ENCODE assay signal across 19 cellular contexts in the genomic region with DNA sequence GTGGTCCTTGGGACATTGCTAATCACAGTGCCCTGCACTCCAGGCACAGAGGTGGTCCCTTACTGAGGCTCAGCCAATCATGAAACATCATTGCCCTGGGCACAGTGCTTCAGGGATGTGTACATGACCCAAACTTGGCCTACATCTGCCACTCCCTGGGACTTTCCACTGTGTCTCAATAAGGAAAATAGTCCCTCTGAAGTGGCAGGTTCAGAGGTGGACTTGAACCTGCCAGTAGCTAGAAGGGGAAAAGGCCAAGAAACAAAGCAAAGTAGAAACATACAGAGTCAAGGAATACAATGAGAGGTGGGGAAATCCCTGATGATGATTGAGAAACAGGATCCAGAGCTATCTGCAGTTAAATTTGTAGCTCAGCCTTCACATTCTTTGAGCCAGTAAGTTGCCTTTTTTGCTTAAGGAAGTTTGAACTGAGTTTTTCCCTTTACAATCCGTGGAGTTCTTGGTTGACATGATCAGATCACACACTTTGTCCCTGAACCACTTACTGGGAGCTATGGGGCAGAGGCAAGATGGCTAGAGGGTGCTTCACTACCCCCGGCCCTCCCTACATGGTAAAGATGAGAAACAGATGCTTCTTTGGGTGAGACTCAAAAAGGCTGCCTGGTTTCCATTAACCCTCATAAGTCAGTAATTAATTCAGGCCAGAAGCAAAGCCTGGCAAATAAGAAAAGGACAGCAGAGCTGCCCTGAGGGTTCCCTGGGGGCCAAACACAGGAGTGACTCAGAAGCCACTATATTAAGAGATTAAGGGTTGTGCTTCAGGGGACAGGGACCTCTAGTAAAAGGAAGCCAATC. TPM values are rescaled to one million over a fixed set of nuclear protein-coding genes. Genes with fewer than 3 reads are reported as not detected.
DNase-seq lines count a peak whose midpoint lies in the region; ATAC-seq, FAIRE-seq and TF ChIP-seq lines count a peak whose summit lies in the region.
"Had no signal": no experiment of that assay in that cellular context is flagged by ENCODE, and none has a peak within 500 bp of the region (broad histone marks: within the 10 kb centered on the region; RNA-seq: fewer than 3 reads in every experiment).

No MANE protein-coding gene starts in this region.

- H3K27ac Mint-ChIP-seq in chondrocyte (ENCODE audit: unreplicated experiment): peak overlapping the region; percentile 69
- H3K27ac Mint-ChIP-seq: activated B cell treated with CpG ODN at 0.5 μM for 24 hours; activated naive CD8-positive, alpha-beta T cell had no signal

- H3K4me1 ChIP-seq in lower lobe of right lung: peaks cover 7% of the 10 kb centered on the region
- no peaks in the 10 kb centered on the region for H3K4me1 ChIP-seq in ovary (ENCODE audit: insufficient read depth)
- H3K4me1 ChIP-seq: BLaER1, prostate gland had no signal

- no peak for TF ChIP-seq POLR2A in ovary (IDR thresholded peaks at IDR 0.05)

- ATAC-seq in lower lobe of right lung: peak; percentile 22 to 36
- ATAC-seq: gastroesophageal sphincter had no signal

- H3K4me3 Mint-ChIP-seq in chondrocyte (ENCODE audit: unreplicated experiment): no peak overlapping the region
- H3K4me3 Mint-ChIP-seq: activated B cell treated with CpG ODN at 0.5 μM for 24 hours; activated naive CD8-positive, alpha-beta T cell had no signal

- no peaks in the 10 kb centered on the region for H3K27me3 Mint-ChIP-seq in chondrocyte (ENCODE audit: low read depth)

- no peaks in the 10 kb centered on the region for H3K9me3 ChIP-seq in lower lobe of right lung
- no peaks in the 10 kb centered on the region for H3K9me3 ChIP-seq in ovary
- H3K9me3 ChIP-seq: BLaER1, gastroesophageal sphincter, prostate gland, vagina had no signal

- peaks cover 51% of the 10 kb centered on the region for H3K4me1 Mint-ChIP-seq in chondrocyte (ENCODE audit: low read depth)
- H3K4me1 Mint-ChIP-seq: activated B cell treated with CpG ODN at 0.5 μM for 24 hours had no signal

- FAIRE-seq in HTR-8/SVneo (lab: Jason Lieb, UNC): peak; percentile 59
- FAIRE-seq: H54, keratinocyte had no signal

- no peaks in the 10 kb centered on the region for H3K27me3 ChIP-seq in lower lobe of right lung (ENCODE audit: low read depth)
- H3K27me3 ChIP-seq in ovary: no peaks in the 10 kb centered on the region
- H3K27me3 ChIP-seq: BLaER1, gastroesophageal sphincter, vagina had no signal

- no peaks in the 10 kb centered on the region for H3K9me3 Mint-ChIP-seq in chondrocyte (ENCODE audit: low read depth)
- H3K9me3 Mint-ChIP-seq: activated B cell treated with CpG ODN at 0.5 μM for 24 hours had no signal

- H3K4me3 ChIP-seq in lower lobe of right lung (no peak overlapping the region), ovary (no peak overlapping the region)
- H3K4me3 ChIP-seq: BLaER1, gastroesophageal sphincter, prostate gland, vagina had no signal

- TF ChIP-seq EP300 in ovary (IDR thresholded peaks at IDR 0.05): no peak

- WGBS in ovary, 3 donors: 16 to 21% (median 20%) methylated on average over 2 of the region's 2 CpGs

- no peaks in the 10 kb centered on the region for H3K36me3 Mint-ChIP-seq in chondrocyte (ENCODE audit: low read depth)
- H3K36me3 Mint-ChIP-seq: activated naive CD8-positive, alpha-beta T cell had no signal

- no peaks in the 10 kb centered on the region for H3K36me3 ChIP-seq in lower lobe of right lung
- no peaks in the 10 kb centered on the region for H3K36me3 ChIP-seq in ovary
- H3K36me3 ChIP-seq: BLaER1, gastroesophageal sphincter, prostate gland, vagina had no signal

- DNase-seq in AG09319 (ENCODE audit: extremely low read depth, low read depth) (peak; percentile 58), HTR-8/SVneo (ENCODE audit: insufficient read length, low spot score) (no peak), chondrocyte (ENCODE audit: low spot score) (no peak), lower lobe of right lung (no peak), globus pallidus (ENCODE audit: low spot score) (no peak), ovary (no peak), DMS79 treated with DMSO at 0.1 percent for 48 hours (lab: John Stamatoyannopoulos, UW) (no peak), NCI-H187 treated with DMSO at 0.1 percent for 48 hours (lab: John Stamatoyannopoulos, UW) (no peak)
- DNase-seq: activated B cell treated with CpG ODN at 0.5 μM for 24 hours; activated CD8-positive, alpha-beta memory T cell treated with anti-CD3 and anti-CD28 coated beads, Interleukin-2, amount 50 U/mL, for 4 hours; cortex of kidney; stimulated activated CD4-positive, alpha-beta T cell treated with anti-CD3 and anti-CD28 coated beads, Interleukin-2, amount 100 ng/mL, for 24 hours had no signal

- intact Hi-C loops in lower lobe of right lung (cut with DNase I): loop anchor here (10.0 kb wide), 1 partner anchor 270 kb away; no protein-coding TSS in a partner anchor
- intact Hi-C loops in ovary (cut with DNase I): no loop called here

- no peak overlapping the region for H3K27ac ChIP-seq in lower lobe of right lung
- H3K27ac ChIP-seq in ovary: no peak overlapping the region
- H3K27ac ChIP-seq: BLaER1, gastroesophageal sphincter, prostate gland, vagina had no signal

- TF ChIP-seq CTCF in AG09319 (IDR thresholded peaks at IDR 0.05; ENCODE audit: low read depth, low read length) (no peak), chondrocyte (IDR thresholded peaks at IDR 0.05) (no peak), lower lobe of right lung (IDR thresholded peaks at IDR 0.05) (no peak), ovary (IDR thresholded peaks at IDR 0.05) (no peak)

RNA-seq across cellular contexts. Expression of a gene that starts 57.6 kb away (rescaled TPM):
- 0.33 to 0.80 TPM (median 0.80 TPM) in 3 replicates for total RNA-seq in chondrocyte
- total RNA-seq in lower lobe of right lung: 0.92 TPM
- total RNA-seq in ovary: under 1 TPM; 0.18 to 0.80 (median 0.59) TPM
- polyA plus RNA-seq in ovary: under 1 TPM; 0.21 to 0.78 TPM
- total RNA-seq: activated B cell treated with CpG ODN at 0.5 μM for 24 hours had no signal
